In genomic region chr19:5534787-5535586, GRCh38 we compare ENCODE assay signal across 8 cellular contexts. TPM values are rescaled to one million over a fixed set of nuclear protein-coding genes. Genes with fewer than 3 reads are reported as not detected.
DNase-seq lines count a peak whose midpoint lies in the region; ATAC-seq, FAIRE-seq and TF ChIP-seq lines count a peak whose summit lies in the region.
"Had no signal": no experiment of that assay in that cellular context is flagged by ENCODE, and none has a peak within 500 bp of the region (broad histone marks: within the 10 kb centered on the region; RNA-seq: fewer than 3 reads in every experiment).

No MANE protein-coding gene starts in this region.

- H3K27ac ChIP-seq in neural cell (ENCODE audit: low read length), result peak overlapping the region; percentile 84

- H3K27me3 Mint-ChIP-seq in activated naive CD8-positive, alpha-beta T cell treated with anti-CD3 and anti-CD28 coated beads, Interleukin-2, amount 50 U/mL, for 24 hours, result peaks cover 19% of the 10 kb centered on the region

- TF ChIP-seq CTCF in D721Med (IDR thresholded peaks at IDR 0.05; ENCODE audit: insufficient read depth, missing control alignments) (peak; percentile 38), HFF-Myc (IDR thresholded peaks at IDR 0.05; ENCODE audit: low read depth, low read length, missing control alignments) (peak; percentile 60), neural cell (IDR thresholded peaks at IDR 0.05; ENCODE audit: poor library complexity, severe bottlenecking) (peak; percentile 58)

- H3K36me3 ChIP-seq in neural cell (ENCODE audit: insufficient read depth, low read length), result no peaks in the 10 kb centered on the region

- peaks cover 8% of the 10 kb centered on the region for H3K9me3 Mint-ChIP-seq in activated naive CD8-positive, alpha-beta T cell treated with anti-CD3 and anti-CD28 coated beads, Interleukin-2, amount 50 U/mL, for 24 hours

- DNase-seq in D721Med (ENCODE audit: insufficient read length, low spot score) (no peak), HFF-Myc (ENCODE audit: extremely low read depth, low read depth) (no peak), pons (ENCODE audit: low spot score) (no peak), NCI-H82 treated with DMSO at 0.1 percent for 48 hours (lab: John Stamatoyannopoulos, UW; ENCODE audit: unreplicated experiment) (no peak), ecto neural progenitor cell (ENCODE audit: low spot score) (no peak)
- DNase-seq in activated naive CD8-positive, alpha-beta T cell treated with anti-CD3 and anti-CD28 coated beads, Interleukin-2, amount 50 U/mL, for 24 hours, result peak; percentile 43

- no peaks in the 10 kb centered on the region for H3K9me3 ChIP-seq in neural cell (ENCODE audit: low read length)

- peak overlapping the region; percentile 0 for H3K9ac ChIP-seq in neural cell (ENCODE audit: low read length)

- peak; percentile 41 for TF ChIP-seq RAD21 in neural cell (conservative IDR thresholded peaks at IDR 0.05)

- H3K4me3 Mint-ChIP-seq in activated naive CD8-positive, alpha-beta T cell treated with anti-CD3 and anti-CD28 coated beads, Interleukin-2, amount 50 U/mL, for 24 hours, result no peak overlapping the region

- peaks cover 8% of the 10 kb centered on the region for H3K36me3 Mint-ChIP-seq in activated naive CD8-positive, alpha-beta T cell treated with anti-CD3 and anti-CD28 coated beads, Interleukin-2, amount 50 U/mL, for 24 hours (ENCODE audit: low read depth)

- no peak for TF ChIP-seq EP300 in neural cell (conservative IDR thresholded peaks at IDR 0.05; ENCODE audit: poor library complexity, severe bottlenecking)

- no peak overlapping the region for H2AFZ ChIP-seq in neural cell (ENCODE audit: low read depth, low read length)

- H3K27me3 ChIP-seq in neural cell (ENCODE audit: insufficient read depth, low read depth, low read length), result no peaks in the 10 kb centered on the region

- H3F3A ChIP-seq in neural cell (ENCODE audit: insufficient read depth, low read length, poor library complexity, severe bottlenecking), result peaks cover 3% of the 10 kb centered on the region

- no peaks in the 10 kb centered on the region for H4K20me1 ChIP-seq in neural cell (ENCODE audit: insufficient read depth)

- H3K27ac Mint-ChIP-seq in activated naive CD8-positive, alpha-beta T cell treated with anti-CD3 and anti-CD28 coated beads, Interleukin-2, amount 50 U/mL, for 24 hours, result no peak overlapping the region

- H3K9me2 ChIP-seq in neural cell (ENCODE audit: insufficient read depth, low read length), result no peaks in the 10 kb centered on the region

- no peaks in the 10 kb centered on the region for H3K4me1 Mint-ChIP-seq in activated naive CD8-positive, alpha-beta T cell treated with anti-CD3 and anti-CD28 coated beads, Interleukin-2, amount 50 U/mL, for 24 hours

- H3K79me2 ChIP-seq in neural cell (replicated peaks; ENCODE audit: insufficient read depth, low read length), result no peaks in the 10 kb centered on the region

- H3K4me3 ChIP-seq in HFF-Myc (replicated peaks; ENCODE audit: low read depth, low read length) (no peak overlapping the region), neural cell (ENCODE audit: low read length) (no peak overlapping the region)

- H3K4me2 ChIP-seq in neural cell (ENCODE audit: low read length), result no peak overlapping the region

- FAIRE-seq in D721Med (lab: Jason Lieb, UNC), result no peak

- no peak for ATAC-seq in activated naive CD8-positive, alpha-beta T cell treated with anti-CD3 and anti-CD28 coated beads, Interleukin-2, amount 50 U/mL, for 24 hours
- ATAC-seq: Right ventricle myocardium inferior had no signal

TF ChIP-seq in neural cell, 6 proteins besides CTCF, POLR2A, EP300 and RAD21:
- TF ChIP-seq TAF1 (IDR thresholded peaks at IDR 0.05; ENCODE audit: low read depth), result no peak
- TF ChIP-seq SMC3 (conservative IDR thresholded peaks at IDR 0.05; ENCODE audit: poor library complexity), result peak; percentile 61

RNA-seq across cellular contexts. Expression of gene TINCR, which starts 32.8 kb away (rescaled TPM):
- 0.50 and 2.0 TPM in 2 replicates for polyA plus RNA-seq in neural cell
- polyA minus RNA-seq in neural cell, result 1.7 and 3.2 TPM in 2 replicates
